ENCODE assay signal across 2 cellular contexts in the genomic region with DNA sequence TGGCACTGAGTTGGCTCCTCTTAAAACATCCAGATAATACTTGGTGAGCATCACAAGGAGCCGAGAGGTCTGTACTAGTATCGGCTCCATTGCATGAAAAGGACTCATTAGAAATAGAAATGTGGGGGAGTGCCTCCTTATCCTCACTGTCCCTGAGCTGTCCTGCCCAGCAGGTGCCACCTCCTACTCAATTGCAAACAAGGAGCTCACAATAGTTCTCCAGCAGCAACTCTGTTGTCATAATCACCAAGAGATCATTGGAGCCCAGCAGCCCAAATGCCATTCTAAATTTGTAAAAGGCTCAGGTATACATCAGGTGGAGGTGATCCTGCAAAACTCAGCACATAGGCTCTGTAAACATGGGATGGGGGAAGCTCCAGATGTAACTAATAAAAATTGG.
TF ChIP-seq lines count a peak whose summit lies in the region.

No MANE protein-coding gene starts in this region.

TF ChIP-seq in GM23338, 12 proteins besides CTCF, POLR2A, EP300 and RAD21:
- TF ChIP-seq, protein P1, sequence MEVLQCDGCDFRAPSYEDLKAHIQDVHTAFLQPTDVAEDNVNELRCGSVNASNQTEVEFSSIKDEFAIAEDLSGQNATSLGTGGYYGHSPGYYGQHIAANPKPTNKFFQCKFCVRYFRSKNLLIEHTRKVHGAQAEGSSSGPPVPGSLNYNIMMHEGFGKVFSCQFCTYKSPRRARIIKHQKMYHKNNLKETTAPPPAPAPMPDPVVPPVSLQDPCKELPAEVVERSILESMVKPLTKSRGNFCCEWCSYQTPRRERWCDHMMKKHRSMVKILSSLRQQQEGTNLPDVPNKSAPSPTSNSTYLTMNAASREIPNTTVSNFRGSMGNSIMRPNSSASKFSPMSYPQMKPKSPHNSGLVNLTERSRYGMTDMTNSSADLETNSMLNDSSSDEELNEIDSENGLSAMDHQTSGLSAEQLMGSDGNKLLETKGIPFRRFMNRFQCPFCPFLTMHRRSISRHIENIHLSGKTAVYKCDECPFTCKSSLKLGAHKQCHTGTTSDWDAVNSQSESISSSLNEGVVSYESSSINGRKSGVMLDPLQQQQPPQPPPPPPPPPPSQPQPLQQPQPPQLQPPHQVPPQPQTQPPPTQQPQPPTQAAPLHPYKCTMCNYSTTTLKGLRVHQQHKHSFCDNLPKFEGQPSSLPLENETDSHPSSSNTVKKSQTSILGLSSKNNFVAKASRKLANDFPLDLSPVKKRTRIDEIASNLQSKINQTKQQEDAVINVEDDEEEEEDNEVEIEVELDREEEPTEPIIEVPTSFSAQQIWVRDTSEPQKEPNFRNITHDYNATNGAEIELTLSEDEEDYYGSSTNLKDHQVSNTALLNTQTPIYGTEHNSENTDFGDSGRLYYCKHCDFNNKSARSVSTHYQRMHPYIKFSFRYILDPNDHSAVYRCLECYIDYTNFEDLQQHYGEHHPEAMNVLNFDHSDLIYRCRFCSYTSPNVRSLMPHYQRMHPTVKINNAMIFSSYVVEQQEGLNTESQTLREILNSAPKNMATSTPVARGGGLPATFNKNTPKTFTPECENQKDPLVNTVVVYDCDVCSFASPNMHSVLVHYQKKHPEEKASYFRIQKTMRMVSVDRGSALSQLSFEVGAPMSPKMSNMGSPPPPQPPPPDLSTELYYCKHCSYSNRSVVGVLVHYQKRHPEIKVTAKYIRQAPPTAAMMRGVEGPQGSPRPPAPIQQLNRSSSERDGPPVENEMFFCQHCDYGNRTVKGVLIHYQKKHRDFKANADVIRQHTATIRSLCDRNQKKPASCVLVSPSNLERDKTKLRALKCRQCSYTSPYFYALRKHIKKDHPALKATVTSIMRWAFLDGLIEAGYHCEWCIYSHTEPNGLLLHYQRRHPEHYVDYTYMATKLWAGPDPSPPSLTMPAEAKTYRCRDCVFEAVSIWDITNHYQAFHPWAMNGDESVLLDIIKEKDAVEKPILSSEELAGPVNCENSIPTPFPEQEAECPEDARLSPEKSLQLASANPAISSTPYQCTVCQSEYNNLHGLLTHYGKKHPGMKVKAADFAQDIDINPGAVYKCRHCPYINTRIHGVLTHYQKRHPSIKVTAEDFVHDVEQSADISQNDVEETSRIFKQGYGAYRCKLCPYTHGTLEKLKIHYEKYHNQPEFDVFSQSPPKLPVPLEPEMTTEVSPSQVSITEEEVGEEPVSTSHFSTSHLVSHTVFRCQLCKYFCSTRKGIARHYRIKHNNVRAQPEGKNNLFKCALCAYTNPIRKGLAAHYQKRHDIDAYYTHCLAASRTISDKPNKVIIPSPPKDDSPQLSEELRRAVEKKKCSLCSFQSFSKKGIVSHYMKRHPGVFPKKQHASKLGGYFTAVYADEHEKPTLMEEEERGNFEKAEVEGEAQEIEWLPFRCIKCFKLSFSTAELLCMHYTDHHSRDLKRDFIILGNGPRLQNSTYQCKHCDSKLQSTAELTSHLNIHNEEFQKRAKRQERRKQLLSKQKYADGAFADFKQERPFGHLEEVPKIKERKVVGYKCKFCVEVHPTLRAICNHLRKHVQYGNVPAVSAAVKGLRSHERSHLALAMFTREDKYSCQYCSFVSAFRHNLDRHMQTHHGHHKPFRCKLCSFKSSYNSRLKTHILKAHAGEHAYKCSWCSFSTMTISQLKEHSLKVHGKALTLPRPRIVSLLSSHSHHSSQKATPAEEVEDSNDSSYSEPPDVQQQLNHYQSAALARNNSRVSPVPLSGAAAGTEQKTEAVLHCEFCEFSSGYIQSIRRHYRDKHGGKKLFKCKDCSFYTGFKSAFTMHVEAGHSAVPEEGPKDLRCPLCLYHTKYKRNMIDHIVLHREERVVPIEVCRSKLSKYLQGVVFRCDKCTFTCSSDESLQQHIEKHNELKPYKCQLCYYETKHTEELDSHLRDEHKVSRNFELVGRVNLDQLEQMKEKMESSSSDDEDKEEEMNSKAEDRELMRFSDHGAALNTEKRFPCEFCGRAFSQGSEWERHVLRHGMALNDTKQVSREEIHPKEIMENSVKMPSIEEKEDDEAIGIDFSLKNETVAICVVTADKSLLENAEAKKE (CRISPR knock-in tag; IDR thresholded peaks at IDR 0.05): peak; percentile 83; the same call in 1 of the 2 replicates
- TF ChIP-seq NANOG (IDR thresholded peaks at IDR 0.05; ENCODE audit: borderline replicate concordance): no peak

TF ChIP-seq in WTC11, 78 proteins besides CTCF, POLR2A, EP300 and RAD21 (continued from another document):
- TF ChIP-seq, protein P2, sequence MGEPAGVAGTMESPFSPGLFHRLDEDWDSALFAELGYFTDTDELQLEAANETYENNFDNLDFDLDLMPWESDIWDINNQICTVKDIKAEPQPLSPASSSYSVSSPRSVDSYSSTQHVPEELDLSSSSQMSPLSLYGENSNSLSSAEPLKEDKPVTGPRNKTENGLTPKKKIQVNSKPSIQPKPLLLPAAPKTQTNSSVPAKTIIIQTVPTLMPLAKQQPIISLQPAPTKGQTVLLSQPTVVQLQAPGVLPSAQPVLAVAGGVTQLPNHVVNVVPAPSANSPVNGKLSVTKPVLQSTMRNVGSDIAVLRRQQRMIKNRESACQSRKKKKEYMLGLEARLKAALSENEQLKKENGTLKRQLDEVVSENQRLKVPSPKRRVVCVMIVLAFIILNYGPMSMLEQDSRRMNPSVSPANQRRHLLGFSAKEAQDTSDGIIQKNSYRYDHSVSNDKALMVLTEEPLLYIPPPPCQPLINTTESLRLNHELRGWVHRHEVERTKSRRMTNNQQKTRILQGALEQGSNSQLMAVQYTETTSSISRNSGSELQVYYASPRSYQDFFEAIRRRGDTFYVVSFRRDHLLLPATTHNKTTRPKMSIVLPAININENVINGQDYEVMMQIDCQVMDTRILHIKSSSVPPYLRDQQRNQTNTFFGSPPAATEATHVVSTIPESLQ (CRISPR knock-in tag; IDR thresholded peaks at IDR 0.05): no peak
- TF ChIP-seq ZNF671 (CRISPR knock-in tag; IDR thresholded peaks at IDR 0.05) (no peak), JAZF1 (CRISPR knock-in tag; IDR thresholded peaks at IDR 0.05) (no peak), ZNF416 (CRISPR knock-in tag; IDR thresholded peaks at IDR 0.05) (no peak)
